In genomic region chr5:166068547-166069335, GRCh38 we compare ENCODE assay signal across 18 cellular contexts.
DNase-seq lines count a peak whose midpoint lies in the region; ATAC-seq, FAIRE-seq and TF ChIP-seq lines count a peak whose summit lies in the region.
"Had no signal": no experiment of that assay in that cellular context is flagged by ENCODE, and none has a peak within 500 bp of the region (broad histone marks: within the 10 kb centered on the region; RNA-seq: fewer than 3 reads in every experiment).

No MANE protein-coding gene starts in this region.

- no peak overlapping the region for H2AK5ac ChIP-seq in mesenchymal stem cell (ENCODE audit: low read length, severe bottlenecking)

- no peak overlapping the region for H3K4me3 Mint-ChIP-seq in progenitor cell of endocrine pancreas (ENCODE audit: low read depth)
- H3K4me3 Mint-ChIP-seq: CD14-positive monocyte had no signal

- no peak overlapping the region for H3K18ac ChIP-seq in mesenchymal stem cell (ENCODE audit: low read depth in 1 of 2, low read length in 2 of 2)

- no peak overlapping the region for H2BK120ac ChIP-seq in mesenchymal stem cell (ENCODE audit: low read depth, low read length)

- no peak overlapping the region for H4K8ac ChIP-seq in mesenchymal stem cell (ENCODE audit: low read length)

- H3K4ac ChIP-seq in mesenchymal stem cell (ENCODE audit: low read depth in 1 of 2, low read length in 2 of 2) = no peak overlapping the region

- no peak overlapping the region for H3K14ac ChIP-seq in mesenchymal stem cell (ENCODE audit: low read length in 2 of 2)

- no peak overlapping the region for H2BK12ac ChIP-seq in mesenchymal stem cell (ENCODE audit: low read length in 2 of 2)

- no peak overlapping the region for H2BK5ac ChIP-seq in mesenchymal stem cell (ENCODE audit: low read depth, low read length, poor library complexity, severe bottlenecking)

- intact Hi-C loops in lower lobe of right lung (cut with DNase I) = no loop called here

- DNase-seq in HTR-8/SVneo (ENCODE audit: insufficient read length, low spot score) (peak; percentile 25), amniotic epithelial cell (ENCODE audit: low read depth) (peak; percentile 97), mesenchymal stem cell (peak; percentile 63), progenitor cell of endocrine pancreas (ENCODE audit: low spot score, unreplicated experiment) (no peak), lower lobe of right lung (no peak)
- DNase-seq in stimulated activated naive CD4-positive, alpha-beta T cell treated with Interleukin-2 at 50 U/mL for 16 hours (lab: John Stamatoyannopoulos, UW) = no peak
- DNase-seq: DMS 273 treated with DMSO at 0.1 percent for 48 hours, GDM1, HCEC 1CT, KG1, NCI-H1417, NCI-H187 treated with DMSO at 0.1 percent for 48 hours, NCI-H345, NCI-H524 treated with DMSO at 0.1 percent for 48 hours had no signal

- H3K27ac ChIP-seq in mesenchymal stem cell (ENCODE audit: low read length, poor library complexity, severe bottlenecking) = no peak overlapping the region
- no peak overlapping the region for H3K27ac ChIP-seq in lower lobe of right lung
- H3K27ac ChIP-seq: SJSA1 had no signal

- H4K91ac ChIP-seq in mesenchymal stem cell (ENCODE audit: low read length) = no peak overlapping the region

- no peaks in the 10 kb centered on the region for H3K4me1 ChIP-seq in mesenchymal stem cell (ENCODE audit: control insufficient read depth, insufficient read depth, low read depth, low read length)
- H3K4me1 ChIP-seq in lower lobe of right lung = no peaks in the 10 kb centered on the region
- H3K4me1 ChIP-seq: SJSA1 had no signal

- H2BK15ac ChIP-seq in mesenchymal stem cell (ENCODE audit: low read depth, poor library complexity, severe bottlenecking) = no peak overlapping the region

- H3K23ac ChIP-seq in mesenchymal stem cell (ENCODE audit: low read length in 2 of 2) = no peak overlapping the region

- no peaks in the 10 kb centered on the region for H3K9me3 Mint-ChIP-seq in progenitor cell of endocrine pancreas (ENCODE audit: low read depth)

- ATAC-seq in GM21423 (IDR thresholded peaks at IDR 0.05; ENCODE audit: unreplicated experiment) = no peak
- ATAC-seq in lower lobe of right lung = no peak
- ATAC-seq: HepG2 had no signal

- 78% methylated on average over 6 of the region's 9 CpGs for WGBS in mesenchymal stem cell

- H3K9me3 ChIP-seq in mesenchymal stem cell (ENCODE audit: control insufficient read depth, low read length) (no peaks in the 10 kb centered on the region), lower lobe of right lung (no peaks in the 10 kb centered on the region)

- H3K36me3 Mint-ChIP-seq in progenitor cell of endocrine pancreas (ENCODE audit: insufficient read depth) = no peaks in the 10 kb centered on the region
- H3K36me3 Mint-ChIP-seq: CD14-positive monocyte had no signal

- H3K79me1 ChIP-seq in mesenchymal stem cell (replicated peaks; ENCODE audit: low read length, poor library complexity, severe bottlenecking) = no peaks in the 10 kb centered on the region

- H3K27ac Mint-ChIP-seq in progenitor cell of endocrine pancreas = no peak overlapping the region
- H3K27ac Mint-ChIP-seq: CD14-positive monocyte had no signal

- peaks cover 3% of the 10 kb centered on the region for H3K27me3 Mint-ChIP-seq in progenitor cell of endocrine pancreas

- H3K4me1 Mint-ChIP-seq in progenitor cell of endocrine pancreas (ENCODE audit: low read depth) = no peaks in the 10 kb centered on the region
- H3K4me1 Mint-ChIP-seq: CD14-positive monocyte had no signal

- no peak overlapping the region for H3K4me3 ChIP-seq in mesenchymal stem cell (ENCODE audit: insufficient read depth in 1 of 2, low read depth in 1 of 2, low read length in 2 of 2)
- no peak overlapping the region for H3K4me3 ChIP-seq in lower lobe of right lung
- H3K4me3 ChIP-seq: SJSA1 had no signal

- H3K27me3 ChIP-seq in mesenchymal stem cell (ENCODE audit: control insufficient read depth in 1 of 2, insufficient read depth in 1 of 2, low read length in 2 of 2) = no peaks in the 10 kb centered on the region
- no peaks in the 10 kb centered on the region for H3K27me3 ChIP-seq in lower lobe of right lung (ENCODE audit: low read depth)
- H3K27me3 ChIP-seq: SJSA1 had no signal

- H3K4me2 ChIP-seq in mesenchymal stem cell (ENCODE audit: low read length, poor library complexity, severe bottlenecking) = no peak overlapping the region

- no peak for FAIRE-seq in HTR-8/SVneo (lab: Jason Lieb, UNC)
- FAIRE-seq: HepG2 had no signal

- TF ChIP-seq CTCF in progenitor cell of endocrine pancreas (IDR thresholded peaks at IDR 0.05; ENCODE audit: unreplicated experiment) = no peak
- TF ChIP-seq CTCF in lower lobe of right lung (IDR thresholded peaks at IDR 0.05) = no peak

- H3K9ac ChIP-seq in mesenchymal stem cell (ENCODE audit: low read length) = no peak overlapping the region

- no peak overlapping the region for H2AFZ ChIP-seq in mesenchymal stem cell (ENCODE audit: low read depth, low read length)

- H3K36me3 ChIP-seq in mesenchymal stem cell (ENCODE audit: control insufficient read depth in 1 of 2, insufficient read depth in 2 of 2, low read depth in 1 of 2, low read length in 2 of 2) (no peaks in the 10 kb centered on the region), lower lobe of right lung (no peaks in the 10 kb centered on the region)
- H3K36me3 ChIP-seq: SJSA1 had no signal

Comparison
In these comparisons a context has a peak if more than half of its experiments do, and no peak if none do; other contexts are left out.
1. DNase-seq: peak in HTR-8/SVneo (single experiment), amniotic epithelial cell (single experiment) and mesenchymal stem cell (single experiment); none in stimulated activated naive CD4-positive, alpha-beta T cell treated with Interleukin-2 at 50 U/mL for 16 hours (single experiment), progenitor cell of endocrine pancreas (single experiment) and lower lobe of right lung (single experiment).